24 cellular contexts compared by ENCODE assay signal in genomic region chr6:156849806-156850205, GRCh38.
DNase-seq lines count a peak whose midpoint lies in the region; ATAC-seq and TF ChIP-seq lines count a peak whose summit lies in the region.
"Had no signal": no experiment of that assay in that cellular context is flagged by ENCODE, and none has a peak within 500 bp of the region (broad histone marks: within the 10 kb centered on the region; RNA-seq: fewer than 3 reads in every experiment).

No MANE protein-coding gene starts in this region.

- H3K4me3 ChIP-seq in cardiac muscle cell (no peak overlapping the region), Karpas-422 (ENCODE audit: low read length) (peak overlapping the region; percentile 50), thoracic aorta (peak overlapping the region; percentile 21)
- H3K4me3 ChIP-seq: body of pancreas, colonic mucosa, mucosa of descending colon, smooth muscle cell had no signal

- peak overlapping the region; percentile 79 for H3K4me2 ChIP-seq in Karpas-422 (ENCODE audit: low read depth, low read length, poor library complexity, severe bottlenecking)
- H3K4me2 ChIP-seq: smooth muscle cell had no signal

- peak overlapping the region in 1 of 5 experiments; percentile 6 for H3K27ac Mint-ChIP-seq in brain
- H3K27ac Mint-ChIP-seq: activated naive CD8-positive, alpha-beta T cell treated with anti-CD3 and anti-CD28 coated beads, Interleukin-2, amount 10 ng/mL, durations not matched to agents 7 days and 5 days; activated T-helper 2 cell treated with anti-CD3 and anti-CD28 coated beads, Interferon-gamma antibody, Interleukin-2, Interleukin-4, amounts not matched to agents 10 μg/mL and 5 μg/mL and 100 μg/mL, durations not matched to agents 14 hours and 24 hours and 36 hours; endodermal cell had no signal

- peaks cover 0 to 4% (median 0%) of the 10 kb centered on the region in 5 experiments for H3K9me3 Mint-ChIP-seq in brain
- H3K9me3 Mint-ChIP-seq: activated naive CD8-positive, alpha-beta T cell treated with anti-CD3 and anti-CD28 coated beads, Interleukin-2, amount 10 ng/mL, durations not matched to agents 7 days and 5 days; activated T-helper 2 cell treated with anti-CD3 and anti-CD28 coated beads, Interferon-gamma antibody, Interleukin-2, Interleukin-4, amounts not matched to agents 10 μg/mL and 5 μg/mL and 100 μg/mL, durations not matched to agents 14 hours and 24 hours and 36 hours; endodermal cell had no signal

- no peaks in the 10 kb centered on the region for H3K27me3 ChIP-seq in cardiac muscle cell
- no peaks in the 10 kb centered on the region for H3K27me3 ChIP-seq in Karpas-422 (ENCODE audit: low read length)
- H3K27me3 ChIP-seq in thoracic aorta (replicated peaks; ENCODE audit: insufficient read depth), result no peaks in the 10 kb centered on the region
- H3K27me3 ChIP-seq: BE2C, body of pancreas, colonic mucosa, neutrophil had no signal

- peaks cover 99% of the 10 kb centered on the region for H3K79me2 ChIP-seq in Karpas-422 (ENCODE audit: low read length)

- ATAC-seq in Right ventricle myocardium inferior (no peak), thoracic aorta (ENCODE audit: insufficient number of reproducible peaks, low FRiP score, low read depth) (no peak), SK-N-SH treated with all-trans-retinoic acid at 6 μM for 48 hours (no peak)
- ATAC-seq: body of pancreas, mucosa of descending colon had no signal

- peak overlapping the region; percentile 79 for H3K27ac ChIP-seq in cardiac muscle cell
- peak overlapping the region; percentile 84 for H3K27ac ChIP-seq in Karpas-422 (ENCODE audit: low read length)
- H3K27ac ChIP-seq in thoracic aorta, result peak overlapping the region; percentile 51 to 61
- H3K27ac ChIP-seq: body of pancreas, colonic mucosa, neutrophil had no signal

- peaks cover 76% of the 10 kb centered on the region for H4K20me1 ChIP-seq in Karpas-422 (ENCODE audit: insufficient read depth, low read depth, low read length)

- H3K9me2 ChIP-seq in Karpas-422 (replicated peaks; ENCODE audit: insufficient read depth, low read length), result no peaks in the 10 kb centered on the region

- H3K36me3 Mint-ChIP-seq in brain, result peaks cover 11% of the 10 kb centered on the region

- H3K27me3 Mint-ChIP-seq in brain, result peaks cover 4% of the 10 kb centered on the region
- H3K27me3 Mint-ChIP-seq: activated naive CD8-positive, alpha-beta T cell treated with anti-CD3 and anti-CD28 coated beads, Interleukin-2, amount 10 ng/mL, durations not matched to agents 7 days and 5 days had no signal

- DNase-seq in cardiac muscle cell (ENCODE audit: low read depth in 1 of 2, low spot score in 1 of 2) (peak in 1 of 2 donors; percentile 63), Right ventricle myocardium inferior (ENCODE audit: missing footprints) (no peak), Karpas-422 (peak; percentile 57), thoracic aorta (ENCODE audit: low spot score) (no peak), NCI-H1436 (lab: John Stamatoyannopoulos, UW) (no peak), Ammon's horn (ENCODE audit: low spot score) (no peak)
- DNase-seq: activated CD4-positive, alpha-beta T cell treated with anti-CD3 and anti-CD28 coated beads for 48 hours; activated naive CD8-positive, alpha-beta T cell treated with anti-CD3 and anti-CD28 coated beads, Interleukin-2, amount 10 ng/mL, durations not matched to agents 7 days and 5 days; BE2C; body of pancreas; colonic mucosa; EL; endodermal cell; GOT3; mucosa of descending colon; NCI-H1092 treated with DMSO at 0.1 percent for 48 hours; NCI-H2107; NCI-H510A treated with DMSO at 0.1 percent for 48 hours; stimulated activated CD4-positive, alpha-beta T cell treated with anti-CD3 and anti-CD28 coated beads, Interleukin-2, amount 100 ng/mL, for 48 hours had no signal

- H3K9me3 ChIP-seq in cardiac muscle cell (ENCODE audit: low read depth), result no peaks in the 10 kb centered on the region
- H3K9me3 ChIP-seq in Karpas-422 (ENCODE audit: low read length), result no peaks in the 10 kb centered on the region
- H3K9me3 ChIP-seq in thoracic aorta, result no peaks in the 10 kb centered on the region
- H3K9me3 ChIP-seq: BE2C, body of pancreas, colonic mucosa, mucosa of descending colon, neutrophil had no signal

- peak overlapping the region in 3 of 5 experiments; percentile 3 to 13 (median 9) for H3K4me3 Mint-ChIP-seq in brain
- H3K4me3 Mint-ChIP-seq: activated naive CD8-positive, alpha-beta T cell treated with anti-CD3 and anti-CD28 coated beads, Interleukin-2, amount 10 ng/mL, durations not matched to agents 7 days and 5 days; endodermal cell had no signal

- peak overlapping the region; percentile 27 for H3K9ac ChIP-seq in Karpas-422 (ENCODE audit: low read length)

- intact Hi-C loops in Right ventricle myocardium inferior (cut with DNase I), result loop anchor here (2.0 kb wide), 1 partner anchor 71 kb away; no protein-coding TSS in a partner anchor

- H3K4me1 Mint-ChIP-seq in brain, result peaks cover 95% of the 10 kb centered on the region

- TF ChIP-seq CTCF in cardiac muscle cell (IDR thresholded peaks at IDR 0.05; ENCODE audit: low read depth, low read length), result no peak
- TF ChIP-seq CTCF in brain (conservative IDR thresholded peaks at IDR 0.05), result no peak
- TF ChIP-seq CTCF in thoracic aorta (IDR thresholded peaks at IDR 0.05), result no peak

- peaks cover 70% of the 10 kb centered on the region for H3K4me1 ChIP-seq in cardiac muscle cell (ENCODE audit: low read depth)
- peaks cover 94% of the 10 kb centered on the region for H3K4me1 ChIP-seq in Karpas-422 (ENCODE audit: low read length)
- H3K4me1 ChIP-seq in thoracic aorta (ENCODE audit: control insufficient read depth in 1 of 2, low read depth in 2 of 2), result peaks cover 47 to 98% of the 10 kb centered on the region in 2 donors
- H3K4me1 ChIP-seq: colonic mucosa had no signal

- no peaks in the 10 kb centered on the region for H3K36me3 ChIP-seq in cardiac muscle cell
- H3K36me3 ChIP-seq in Karpas-422 (ENCODE audit: insufficient read depth, low read length), result no peaks in the 10 kb centered on the region
- no peaks in the 10 kb centered on the region for H3K36me3 ChIP-seq in thoracic aorta
- H3K36me3 ChIP-seq: BE2C, colonic mucosa, neutrophil had no signal

- no peak overlapping the region for H2AFZ ChIP-seq in Karpas-422 (ENCODE audit: low read length)

TF ChIP-seq in SK-N-SH treated with all-trans-retinoic acid at 6 μM for 48 hours, 23 proteins besides CTCF, POLR2A, EP300 and RAD21:
- no peak for TF ChIP-seq TCF4 (CRISPR knock-in tag; IDR thresholded peaks at IDR 0.05; ENCODE audit: borderline replicate concordance)
- no peak for TF ChIP-seq ZFP3 (CRISPR knock-in tag; IDR thresholded peaks at IDR 0.05)
